ENCODE assay signal across 22 cellular contexts in the genomic region with DNA sequence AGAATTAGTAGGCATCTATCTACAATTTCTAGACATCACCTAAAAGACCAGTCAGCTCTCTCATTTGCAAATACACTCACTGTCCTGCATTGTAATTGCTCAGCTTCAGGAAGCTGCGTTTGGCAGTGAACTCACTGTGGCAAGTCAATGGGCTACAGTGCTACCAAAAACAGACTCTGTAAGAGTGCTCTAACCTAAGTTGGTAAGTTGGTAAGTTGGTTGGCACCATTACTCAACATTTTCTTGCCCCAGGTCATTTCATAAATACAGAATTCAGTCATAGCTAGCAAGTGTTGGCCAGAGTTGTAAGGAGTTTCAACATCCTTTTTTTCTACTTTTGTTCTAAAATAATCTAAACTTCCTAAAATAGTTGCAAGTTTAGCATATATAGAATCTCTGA.
"Had no signal": no experiment of that assay in that cellular context is flagged by ENCODE, and none has a peak within 500 bp of the region (broad histone marks: within the 10 kb centered on the region; RNA-seq: fewer than 3 reads in every experiment).

No MANE protein-coding gene starts in this region.

- H3K27me3 ChIP-seq: cardiac muscle cell, foreskin keratinocyte, neural progenitor cell, tibial nerve had no signal

- H3K9me3 ChIP-seq: lower lobe of right lung, tibial nerve had no signal

- H3K4me1 ChIP-seq: foreskin keratinocyte, lower lobe of right lung, neural progenitor cell, tibial nerve had no signal

- H3K36me3 ChIP-seq: cardiac muscle cell, lower lobe of right lung, neural progenitor cell, tibial nerve had no signal

- H3K9ac ChIP-seq: neural progenitor cell had no signal

- H3K4me3 ChIP-seq: cardiac muscle cell, lower lobe of right lung, neural progenitor cell, tibial nerve had no signal

- DNase-seq: activated B cell treated with CpG ODN at 0.5 μM for 24 hours; activated CD4-positive, alpha-beta T cell treated with anti-CD3 and anti-CD28 coated beads for 36 hours; activated CD4-positive, alpha-beta T cell treated with anti-CD3 and anti-CD28 coated beads, Interleukin-2, amount 50 U/mL, for 4 hours; activated CD8-positive, alpha-beta memory T cell treated with anti-CD3 and anti-CD28 coated beads, Interleukin-2, amount 50 U/mL, for 48 hours; activated naive CD4-positive, alpha-beta T cell treated with Interleukin-2 at 50 U/mL for 16 hours; activated naive CD8-positive, alpha-beta T cell treated with anti-CD3 and anti-CD28 coated beads, Interleukin-2, amount 10 ng/mL, durations not matched to agents 7 days and 5 days; activated T-cell treated with anti-CD3 and anti-CD28 coated beads, Interleukin-2, amount 50 U/mL, for 4 hours; amygdala; cortex of kidney; endodermal cell; immature natural killer cell; lower lobe of right lung; naive thymus-derived CD8-positive, alpha-beta T cell; small intestine; stimulated activated CD4-positive, alpha-beta T cell treated with anti-CD3 and anti-CD28 coated beads, Interleukin-2, amount 100 ng/mL, for 24 hours; stimulated activated naive CD8-positive, alpha-beta T cell treated with anti-CD3 and anti-CD28 coated beads, Interleukin-15, amount 100 ng/mL, for 72 hours; T1000 had no signal

- H3K27ac ChIP-seq: cardiac muscle cell, epithelial cell of prostate, foreskin keratinocyte, lower lobe of right lung, neural progenitor cell, tibial nerve had no signal
